Comparison of ENCODE assay signal across 20 cellular contexts in genomic region chr7:68542831-68543230, GRCh38.
"Had no signal": no experiment of that assay in that cellular context is flagged by ENCODE, and none has a peak within 500 bp of the region (broad histone marks: within the 10 kb centered on the region; RNA-seq: fewer than 3 reads in every experiment).

No MANE protein-coding gene starts in this region.

- H3K4me1 ChIP-seq: esophagus muscularis mucosa, gastroesophageal sphincter, heart right ventricle, tibial nerve had no signal

- H3K4me3 ChIP-seq: esophagus muscularis mucosa, gastroesophageal sphincter, heart right ventricle, tibial nerve had no signal

- H3K36me3 ChIP-seq: esophagus muscularis mucosa, gastroesophageal sphincter, heart right ventricle, tibial nerve had no signal

- H3K27ac ChIP-seq: esophagus muscularis mucosa, gastroesophageal sphincter, heart right ventricle, tibial nerve had no signal

- H3K27me3 ChIP-seq: esophagus muscularis mucosa, gastroesophageal sphincter, tibial nerve had no signal

- DNase-seq: activated CD4-positive, alpha-beta T cell treated with anti-CD3 and anti-CD28 coated beads, Interleukin-2, amount 10 ng/mL, durations not matched to agents 7 days and 5 days; activated CD8-positive, alpha-beta T cell treated with anti-CD3 and anti-CD28 coated beads, Interleukin-2, amount 10 ng/mL, durations not matched to agents 7 days and 5 days; activated naive CD4-positive, alpha-beta T cell treated with Interleukin-2 at 50 U/mL for 16 hours; activated naive CD8-positive, alpha-beta T cell treated with anti-CD3 and anti-CD28 coated beads, Interleukin-2, amount 10 ng/mL, durations not matched to agents 7 days and 5 days; activated T-cell treated with anti-CD3 and anti-CD28 coated beads, Interleukin-2, amount 50 U/mL, for 24 hours; amygdala; dermis blood vessel endothelial cell; effector memory CD4-positive, alpha-beta T cell; heart right ventricle; kidney glomerular epithelial cell; occipital lobe; retina; stimulated activated CD4-positive, alpha-beta T cell treated with anti-CD3 and anti-CD28 coated beads, Interleukin-12 subunit alpha, Interleukin-12 subunit beta, amount 100 ng/mL, for 4 hours; stimulated activated CD4-positive, alpha-beta T cell treated with anti-CD3 and anti-CD28 coated beads, Interleukin-1b, Interleukin-23, amount 100 ng/mL, for 48 hours; stimulated activated CD8-positive, alpha-beta memory T cell treated with anti-CD3 and anti-CD28 coated beads, Interleukin-4, amount 100 ng/mL, for 48 hours; stimulated activated naive CD4-positive, alpha-beta T cell treated with Interleukin-2 at 50 U/mL for 16 hours; substantia nigra had no signal
